26 cellular contexts compared by ENCODE assay signal in genomic region chr2:68660658-68661057, GRCh38. TPM values are rescaled to one million over a fixed set of nuclear protein-coding genes. Genes with fewer than 3 reads are reported as not detected.
DNase-seq lines count a peak whose midpoint lies in the region; ATAC-seq and TF ChIP-seq lines count a peak whose summit lies in the region.
"Had no signal": no experiment of that assay in that cellular context is flagged by ENCODE, and none has a peak within 500 bp of the region (broad histone marks: within the 10 kb centered on the region; RNA-seq: fewer than 3 reads in every experiment).

No MANE protein-coding gene starts in this region.

- no peak overlapping the region for H3K27ac Mint-ChIP-seq in activated T-cell treated with anti-CD3 and anti-CD28 coated beads, Interleukin-2, amount 50 U/mL, for 24 hours
- H3K27ac Mint-ChIP-seq in activated T-helper 17 cell treated with anti-CD3 and anti-CD28 coated beads, Interleukin-2, amount 50 U/mL, for 72 hours: no peak overlapping the region
- H3K27ac Mint-ChIP-seq: CD4-positive, CD25-positive, alpha-beta regulatory T cell; IgD-negative memory B cell had no signal

- no peaks in the 10 kb centered on the region for H3K9me3 Mint-ChIP-seq in activated T-cell treated with anti-CD3 and anti-CD28 coated beads, Interleukin-2, amount 50 U/mL, for 4 hours
- no peaks in the 10 kb centered on the region for H3K9me3 Mint-ChIP-seq in activated T-cell treated with anti-CD3 and anti-CD28 coated beads, Interleukin-2, amount 50 U/mL, for 24 hours
- no peaks in the 10 kb centered on the region for H3K9me3 Mint-ChIP-seq in activated T-helper 17 cell treated with anti-CD3 and anti-CD28 coated beads, Interleukin-2, amount 50 U/mL, for 72 hours
- H3K9me3 Mint-ChIP-seq: IgD-negative memory B cell had no signal

- H3K27ac ChIP-seq in coronary artery (no peak overlapping the region), right atrium auricular region (no peak overlapping the region)
- H3K27ac ChIP-seq: BLaER1, HL-60, RWPE1 had no signal

- peaks cover 17% of the 10 kb centered on the region for H3K27me3 Mint-ChIP-seq in activated T-cell treated with anti-CD3 and anti-CD28 coated beads, Interleukin-2, amount 50 U/mL, for 4 hours (ENCODE audit: low read depth)
- peaks cover 44% of the 10 kb centered on the region for H3K27me3 Mint-ChIP-seq in activated T-cell treated with anti-CD3 and anti-CD28 coated beads, Interleukin-2, amount 50 U/mL, for 24 hours
- peaks cover 41% of the 10 kb centered on the region for H3K27me3 Mint-ChIP-seq in activated T-helper 17 cell treated with anti-CD3 and anti-CD28 coated beads, Interleukin-2, amount 50 U/mL, for 72 hours

- TF ChIP-seq CTCF in coronary artery (IDR thresholded peaks at IDR 0.05): no peak
- no peak for TF ChIP-seq CTCF in right atrium auricular region (IDR thresholded peaks at IDR 0.05)

- no peak overlapping the region for H3K4me3 Mint-ChIP-seq in activated T-cell treated with anti-CD3 and anti-CD28 coated beads, Interleukin-2, amount 50 U/mL, for 4 hours
- H3K4me3 Mint-ChIP-seq in activated T-cell treated with anti-CD3 and anti-CD28 coated beads, Interleukin-2, amount 50 U/mL, for 24 hours: no peak overlapping the region
- H3K4me3 Mint-ChIP-seq in activated T-helper 17 cell treated with anti-CD3 and anti-CD28 coated beads, Interleukin-2, amount 50 U/mL, for 72 hours: no peak overlapping the region
- H3K4me3 Mint-ChIP-seq: CD4-positive, CD25-positive, alpha-beta regulatory T cell; IgD-negative memory B cell had no signal

- no peaks in the 10 kb centered on the region for H3K27me3 ChIP-seq in right atrium auricular region
- H3K27me3 ChIP-seq: BLaER1 had no signal

- H3K4me3 ChIP-seq in coronary artery (no peak overlapping the region), right atrium auricular region (no peak overlapping the region)
- H3K4me3 ChIP-seq: BLaER1 had no signal

- DNase-seq in activated T-cell treated with anti-CD3 and anti-CD28 coated beads, Interleukin-2, amount 50 U/mL, for 4 hours: no peak
- no peak for DNase-seq in activated T-cell treated with anti-CD3 and anti-CD28 coated beads, Interleukin-2, amount 50 U/mL, for 24 hours
- DNase-seq in iris pigment epithelial cell (ENCODE audit: low read depth) (peak; percentile 29), coronary artery (ENCODE audit: low spot score) (no peak), left cardiac atrium (no peak), right atrium auricular region (ENCODE audit: low spot score) (no peak)
- DNase-seq: CD4-positive, CD25-positive, alpha-beta regulatory T cell; COR-L47; DMS53; NCI-H1092; NCI-H1417 treated with DMSO at 0.1 percent for 48 hours; NCI-H1694 treated with DMSO at 0.1 percent for 48 hours; NCI-H2081; NCI-H2171 treated with DMSO at 0.1 percent for 48 hours; NCI-H524; NCI-H774; SHP77 had no signal

- H3K4me1 ChIP-seq in right atrium auricular region: no peaks in the 10 kb centered on the region

- H3K4me1 Mint-ChIP-seq in activated T-cell treated with anti-CD3 and anti-CD28 coated beads, Interleukin-2, amount 50 U/mL, for 4 hours (ENCODE audit: low read depth): peaks cover 1% of the 10 kb centered on the region
- peaks cover 35% of the 10 kb centered on the region for H3K4me1 Mint-ChIP-seq in activated T-cell treated with anti-CD3 and anti-CD28 coated beads, Interleukin-2, amount 50 U/mL, for 24 hours (ENCODE audit: low read depth)
- H3K4me1 Mint-ChIP-seq in activated T-helper 17 cell treated with anti-CD3 and anti-CD28 coated beads, Interleukin-2, amount 50 U/mL, for 72 hours: peaks cover 6% of the 10 kb centered on the region
- H3K4me1 Mint-ChIP-seq: CD4-positive, CD25-positive, alpha-beta regulatory T cell had no signal

- H3K36me3 Mint-ChIP-seq in activated T-cell treated with anti-CD3 and anti-CD28 coated beads, Interleukin-2, amount 50 U/mL, for 4 hours (ENCODE audit: insufficient read depth): no peaks in the 10 kb centered on the region
- H3K36me3 Mint-ChIP-seq in activated T-cell treated with anti-CD3 and anti-CD28 coated beads, Interleukin-2, amount 50 U/mL, for 24 hours (ENCODE audit: low read depth): no peaks in the 10 kb centered on the region
- H3K36me3 Mint-ChIP-seq in activated T-helper 17 cell treated with anti-CD3 and anti-CD28 coated beads, Interleukin-2, amount 50 U/mL, for 72 hours (ENCODE audit: low read depth): no peaks in the 10 kb centered on the region
- H3K36me3 Mint-ChIP-seq: CD4-positive, CD25-positive, alpha-beta regulatory T cell had no signal

- ATAC-seq in activated T-cell treated with anti-CD3 and anti-CD28 coated beads, Interleukin-2, amount 50 U/mL, for 4 hours: peak; percentile 55 to 57
- ATAC-seq in activated T-helper 17 cell treated with anti-CD3 and anti-CD28 coated beads, Interleukin-2, amount 50 U/mL, for 72 hours (replicated peaks): peak; percentile 73
- ATAC-seq in left cardiac atrium: no peak
- ATAC-seq: HCT116, Panc1 had no signal

- H3K9me3 ChIP-seq in right atrium auricular region: no peaks in the 10 kb centered on the region

- intact Hi-C loops in left cardiac atrium (cut with DNase I): no loop called here

- H3K36me3 ChIP-seq in right atrium auricular region: no peaks in the 10 kb centered on the region
- H3K36me3 ChIP-seq: BLaER1 had no signal

RNA-seq across cellular contexts. Expression of gene PROKR1, which starts 17.3 kb away (rescaled TPM):
- under 1 TPM in 1 of 3 donors, not detected in 2; 0.08 TPM for total RNA-seq in activated T-cell treated with anti-CD3 and anti-CD28 coated beads, Interleukin-2, amount 50 U/mL, for 4 hours
- not detected for total RNA-seq in activated T-helper 17 cell treated with anti-CD3 and anti-CD28 coated beads, Interleukin-2, amount 50 U/mL, for 72 hours
- total RNA-seq in left cardiac atrium (under 1 TPM in 1 of 2 donors, not detected in 1; 0.12 TPM), right atrium auricular region (not detected)
- total RNA-seq: CD4-positive, CD25-positive, alpha-beta regulatory T cell; G401; H4 had no signal

Comparison
In these comparisons a context has a peak if more than half of its experiments do, and no peak if none do; other contexts are left out.
1. ATAC-seq: peak in activated T-cell treated with anti-CD3 and anti-CD28 coated beads, Interleukin-2, amount 50 U/mL, for 4 hours (2 of 2) and activated T-helper 17 cell treated with anti-CD3 and anti-CD28 coated beads, Interleukin-2, amount 50 U/mL, for 72 hours (single experiment); none in left cardiac atrium (0 of 2).